Comparison of ENCODE assay signal across 12 cellular contexts in the genomic region with DNA sequence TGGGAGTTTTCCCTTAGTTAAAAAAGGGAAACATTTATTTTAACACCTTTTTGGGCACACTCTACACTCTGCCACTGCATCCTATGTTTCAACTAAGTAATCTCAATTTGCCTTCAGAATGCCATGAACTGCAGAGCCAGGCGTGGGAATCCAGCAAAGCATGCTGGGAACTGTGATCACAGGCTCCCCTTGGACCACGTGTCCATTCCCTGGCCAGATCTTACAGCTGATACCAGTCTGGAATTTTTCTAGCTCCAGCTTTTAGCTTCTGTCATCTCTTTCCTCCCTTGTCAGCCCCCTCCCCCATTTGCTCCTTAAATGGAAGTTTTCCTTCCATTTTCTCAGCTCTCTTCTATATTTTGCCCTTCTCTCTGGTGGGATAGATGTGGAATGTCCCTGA. TPM values are rescaled to one million over a fixed set of nuclear protein-coding genes. Genes with fewer than 3 reads are reported as not detected.
DNase-seq lines count a peak whose midpoint lies in the region; ATAC-seq and TF ChIP-seq lines count a peak whose summit lies in the region.
"Had no signal": no experiment of that assay in that cellular context is flagged by ENCODE, and none has a peak within 500 bp of the region (broad histone marks: within the 10 kb centered on the region; RNA-seq: fewer than 3 reads in every experiment).

No MANE protein-coding gene starts in this region.

- H3K4me1 ChIP-seq in CD4-positive, CD25-positive, alpha-beta regulatory T cell (ENCODE audit: control insufficient read depth, insufficient read depth, low read length, poor library complexity, severe bottlenecking), result peaks cover 88% of the 10 kb centered on the region
- H3K4me1 ChIP-seq in mucosa of descending colon (ENCODE audit: low read depth), result peaks cover 19% of the 10 kb centered on the region

- peak overlapping the region; percentile 39 for H3K4me3 ChIP-seq in CD4-positive, CD25-positive, alpha-beta regulatory T cell (ENCODE audit: low read depth, low read length)
- no peak overlapping the region for H3K4me3 ChIP-seq in mucosa of descending colon

- peaks cover 22% of the 10 kb centered on the region for H3K36me3 Mint-ChIP-seq in CD4-positive, CD25-positive, alpha-beta regulatory T cell
- peaks cover 32 to 36% of the 10 kb centered on the region in 2 donors for H3K36me3 Mint-ChIP-seq in naive B cell

- intact Hi-C loops in mucosa of descending colon (cut with DNase I, micrococcal nuclease), result no loop called here

- no peaks in the 10 kb centered on the region for H3K27me3 Mint-ChIP-seq in CD4-positive, CD25-positive, alpha-beta regulatory T cell
- no peaks in the 10 kb centered on the region for H3K27me3 Mint-ChIP-seq in naive B cell

- peaks cover 45 to 98% (median 74%) of the 10 kb centered on the region in 4 donors for H3K4me1 Mint-ChIP-seq in CD4-positive, CD25-positive, alpha-beta regulatory T cell
- H3K4me1 Mint-ChIP-seq in naive B cell, result peaks cover 78 to 95% (median 93%) of the 10 kb centered on the region in 3 donors

- peaks cover 65% of the 10 kb centered on the region for H3K36me3 ChIP-seq in CD4-positive, CD25-positive, alpha-beta regulatory T cell (ENCODE audit: control insufficient read depth, insufficient read depth, low read length)
- H3K36me3 ChIP-seq in mucosa of descending colon (ENCODE audit: low read depth), result no peaks in the 10 kb centered on the region

- H3K9me3 Mint-ChIP-seq in CD4-positive, CD25-positive, alpha-beta regulatory T cell, result no peaks in the 10 kb centered on the region
- no peaks in the 10 kb centered on the region for H3K9me3 Mint-ChIP-seq in naive B cell

- no peak for ATAC-seq in CD4-positive, CD25-positive, alpha-beta regulatory T cell (ENCODE audit: low read depth in 2 of 2)
- ATAC-seq in naive B cell (ENCODE audit: low read depth in 2 of 2) (no peak), HG03108 (IDR thresholded peaks at IDR 0.05; ENCODE audit: unreplicated experiment) (no peak), mucosa of descending colon (no peak)

- peak overlapping the region; percentile 55 for H3K27ac ChIP-seq in CD4-positive, CD25-positive, alpha-beta regulatory T cell (ENCODE audit: insufficient read depth, low read length, poor library complexity, severe bottlenecking)

- H3K27ac Mint-ChIP-seq in CD4-positive, CD25-positive, alpha-beta regulatory T cell, result peak overlapping the region; percentile 58 to 89 (median 79)
- H3K27ac Mint-ChIP-seq in naive B cell, result peak overlapping the region in 5 of 6 donors; percentile 19 to 87 (median 86)

- H3K4me3 Mint-ChIP-seq in CD4-positive, CD25-positive, alpha-beta regulatory T cell, result peak overlapping the region in 3 of 4 donors; percentile 1 to 56 (median 26)
- peak overlapping the region in 4 of 8 donors; percentile 40 to 64 (median 58) for H3K4me3 Mint-ChIP-seq in naive B cell

- H3K27me3 ChIP-seq in CD4-positive, CD25-positive, alpha-beta regulatory T cell (ENCODE audit: control insufficient read depth, insufficient read depth, low read length), result no peaks in the 10 kb centered on the region

- no peak for DNase-seq in CD4-positive, CD25-positive, alpha-beta regulatory T cell
- DNase-seq in H4 (ENCODE audit: low spot score), result peak; percentile 25
- peak; percentile 63 for DNase-seq in amniotic epithelial cell (ENCODE audit: low read depth)
- no peak for DNase-seq in naive B cell
- no peak for DNase-seq in nucleus accumbens (lab: John Stamatoyannopoulos, UW)
- no peak for DNase-seq in C1 segment of cervical spinal cord (lab: John Stamatoyannopoulos, UW)
- DNase-seq in mucosa of descending colon, result no peak
- DNase-seq: COR-L47; NK-92 treated with Interleukin-12 subunit alpha and Interleukin-12 subunit beta, amount 100 ng/mL, for 24 hours; SIG-M5; small intestine had no signal

- H3K9me3 ChIP-seq in CD4-positive, CD25-positive, alpha-beta regulatory T cell (ENCODE audit: control insufficient read depth in 2 of 2, low read length in 2 of 2), result no peaks in the 10 kb centered on the region
- H3K9me3 ChIP-seq in mucosa of descending colon, result no peaks in the 10 kb centered on the region

- TF ChIP-seq CTCF in mucosa of descending colon (IDR thresholded peaks at IDR 0.05), result no peak

RNA-seq across cellular contexts. Expression of gene RCSD1, which starts 29.4 kb away (rescaled TPM):
- total RNA-seq in CD4-positive, CD25-positive, alpha-beta regulatory T cell, result 174 TPM
- 100 to 1,000 TPM; 207 to 251 (median 233) TPM for polyA plus RNA-seq in CD4-positive, CD25-positive, alpha-beta regulatory T cell
- not detected in 2 replicates for total RNA-seq in H4 (2014; rRNA removed; shearing (Covaris generic))
- 100 to 1,000 TPM; 273 to 418 (median 333) TPM for polyA plus RNA-seq in naive B cell (ENCODE audit: low read depth in 6 of 6)
- total RNA-seq in mucosa of descending colon, result 10 to 100 TPM in 1 of 3 donors, 1 to 10 TPM in 2; 3.9 to 10.8 (median 8.4) TPM

Comparison
In these comparisons a context has a peak if more than half of its experiments do, and no peak if none do; other contexts are left out.
1. DNase-seq: peak in H4 (single experiment) and amniotic epithelial cell (single experiment); none in CD4-positive, CD25-positive, alpha-beta regulatory T cell (0 of 3), naive B cell (single experiment), nucleus accumbens (0 of 56), C1 segment of cervical spinal cord (0 of 14) and mucosa of descending colon (0 of 3).
2. RNA of gene RCSD1, which starts 29.4 kb away (total RNA-seq): 174 TPM in CD4-positive, CD25-positive, alpha-beta regulatory T cell (single experiment); 3.9 to 10.8 TPM in mucosa of descending colon and not detected in H4; every median in the first group is over 10 times any median in the second.